In genomic region chr11:44316388-44317240, GRCh38 we compare ENCODE assay signal across 8 cellular contexts.
DNase-seq lines count a peak whose midpoint lies in the region; ATAC-seq and TF ChIP-seq lines count a peak whose summit lies in the region.

No MANE protein-coding gene starts in this region.

- H3K4me3 ChIP-seq in BLaER1 = peak overlapping the region; percentile 27; the same call in 1 of the 2 replicates
- peak overlapping the region; percentile 54 for H3K4me3 ChIP-seq in MM.1S (ENCODE audit: low read length)
- peak overlapping the region; percentile 53 for H3K4me3 ChIP-seq in coronary artery

- H3K79me2 ChIP-seq in MM.1S (ENCODE audit: low read length) = no peaks in the 10 kb centered on the region

- ATAC-seq in HG02798 (IDR thresholded peaks at IDR 0.05; ENCODE audit: poor library complexity, unreplicated experiment) = no peak

- H3K36me3 ChIP-seq in BLaER1 (no peaks in the 10 kb centered on the region), MM.1S (replicated peaks; ENCODE audit: insufficient read depth, low read length) (no peaks in the 10 kb centered on the region)

- H3K9me2 ChIP-seq in MM.1S (replicated peaks; ENCODE audit: insufficient read depth, low read length) = no peaks in the 10 kb centered on the region

- peaks cover 100% of the 10 kb centered on the region for H3K27me3 ChIP-seq in BLaER1
- H3K27me3 ChIP-seq in MM.1S (replicated peaks; ENCODE audit: insufficient read depth, low read length) = peaks cover 97% of the 10 kb centered on the region

- H3K9ac ChIP-seq in BLaER1 (no peak overlapping the region), MM.1S (ENCODE audit: low read length) (no peak overlapping the region)

- H3K9me3 ChIP-seq in BLaER1 = peaks cover 23% of the 10 kb centered on the region
- H3K9me3 ChIP-seq in MM.1S (replicated peaks; ENCODE audit: insufficient read depth, low read length) = no peaks in the 10 kb centered on the region

- DNase-seq in MM.1S = no peak
- DNase-seq in coronary artery (ENCODE audit: low spot score) = no peak
- DNase-seq in nephron progenitor cell = peak; percentile 54
- DNase-seq in EL = no peak
- DNase-seq in AML-193 (lab: John Stamatoyannopoulos, UW) = no peak
- DNase-seq in GF-D8 (lab: John Stamatoyannopoulos, UW) = no peak

- TF ChIP-seq CTCF in MM.1S (IDR thresholded peaks at IDR 0.05; ENCODE audit: low read length) (no peak), coronary artery (IDR thresholded peaks at IDR 0.05) (no peak), nephron progenitor cell (IDR thresholded peaks at IDR 0.05) (no peak)

- peaks cover 39% of the 10 kb centered on the region for H3K4me1 Mint-ChIP-seq in nephron progenitor cell

- H3K27me3 Mint-ChIP-seq in nephron progenitor cell (ENCODE audit: low read depth, poor library complexity) = peaks cover 100% of the 10 kb centered on the region

- no peaks in the 10 kb centered on the region for H3K36me3 Mint-ChIP-seq in nephron progenitor cell (ENCODE audit: low read depth)

- no peak overlapping the region for H3K27ac Mint-ChIP-seq in nephron progenitor cell

- H2AFZ ChIP-seq in MM.1S (ENCODE audit: low read length) = peak overlapping the region; percentile 53; the same call in 1 of the 2 replicates

- no peaks in the 10 kb centered on the region for H3F3A ChIP-seq in MM.1S (ENCODE audit: insufficient read depth, low read length)

- H4K20me1 ChIP-seq in BLaER1 = peaks cover 83% of the 10 kb centered on the region
- no peaks in the 10 kb centered on the region for H4K20me1 ChIP-seq in MM.1S (ENCODE audit: insufficient read depth, low read length)

- no peak overlapping the region for H3K4me2 ChIP-seq in BLaER1
- H3K4me2 ChIP-seq in MM.1S (ENCODE audit: low read depth, low read length) = peak overlapping the region; percentile 61; the same call in 1 of the 2 replicates

- H3K4me1 ChIP-seq in BLaER1 (no peaks in the 10 kb centered on the region), MM.1S (ENCODE audit: low read length) (no peaks in the 10 kb centered on the region)

- no peaks in the 10 kb centered on the region for H3K9me3 Mint-ChIP-seq in nephron progenitor cell

- H3K4me3 Mint-ChIP-seq in nephron progenitor cell = peak overlapping the region; percentile 70

- H3K27ac ChIP-seq in BLaER1 = no peak overlapping the region
- H3K27ac ChIP-seq in MM.1S (ENCODE audit: low read length) = no peak overlapping the region
- H3K27ac ChIP-seq in coronary artery = no peak overlapping the region
